ENCODE assay signal across 9 cellular contexts in genomic region chr2:156319811-156320490, GRCh38. TPM values are rescaled to one million over a fixed set of nuclear protein-coding genes. Genes with fewer than 3 reads are reported as not detected.
DNase-seq lines count a peak whose midpoint lies in the region; ATAC-seq, FAIRE-seq and TF ChIP-seq lines count a peak whose summit lies in the region.
"Had no signal": no experiment of that assay in that cellular context is flagged by ENCODE, and none has a peak within 500 bp of the region (broad histone marks: within the 10 kb centered on the region; RNA-seq: fewer than 3 reads in every experiment).

No MANE protein-coding gene starts in this region.

- TF ChIP-seq CTCF in retinal pigment epithelial cell (conservative IDR thresholded peaks at IDR 0.05; ENCODE audit: low read depth, low read length) (peak; percentile 16), D721Med (IDR thresholded peaks at IDR 0.05; ENCODE audit: insufficient read depth, missing control alignments) (no peak)

- peak overlapping the region; percentile 41 for H3K4me3 ChIP-seq in right cardiac atrium (ENCODE audit: low read length)
- peak overlapping the region; percentile 48 for H3K4me3 ChIP-seq in retinal pigment epithelial cell (ENCODE audit: low read length)

- H3K27ac Mint-ChIP-seq in activated T-helper 2 cell treated with anti-CD3 and anti-CD28 coated beads, Interferon-gamma antibody, Interleukin-2, Interleukin-4, amounts not matched to agents 10 μg/mL and 5 μg/mL and 100 μg/mL, durations not matched to agents 14 hours and 24 hours and 36 hours: no peak overlapping the region

- 5% methylated on average over 47 of the region's 47 CpGs for WGBS in right cardiac atrium

- H3K4me3 Mint-ChIP-seq in activated T-helper 2 cell treated with anti-CD3 and anti-CD28 coated beads, Interferon-gamma antibody, Interleukin-2, Interleukin-4, amounts not matched to agents 10 μg/mL and 5 μg/mL and 100 μg/mL, durations not matched to agents 14 hours and 24 hours and 36 hours (ENCODE audit: low read depth): peak overlapping the region; percentile 49

- H3K4me1 ChIP-seq in right cardiac atrium (ENCODE audit: control insufficient read depth, insufficient read depth, low read length): no peaks in the 10 kb centered on the region

- FAIRE-seq in D721Med (lab: Jason Lieb, UNC) (no peak), urothelium cell line (lab: Jason Lieb, UNC) (no peak)
- FAIRE-seq: GM19239 had no signal

- no peaks in the 10 kb centered on the region for H3K27me3 ChIP-seq in right cardiac atrium (ENCODE audit: control insufficient read depth, insufficient read depth)

- H3K36me3 Mint-ChIP-seq in activated T-helper 2 cell treated with anti-CD3 and anti-CD28 coated beads, Interferon-gamma antibody, Interleukin-2, Interleukin-4, amounts not matched to agents 10 μg/mL and 5 μg/mL and 100 μg/mL, durations not matched to agents 14 hours and 24 hours and 36 hours (ENCODE audit: low read depth): peaks cover 30% of the 10 kb centered on the region

- intact Hi-C loops in activated T-helper 2 cell treated with anti-CD3 and anti-CD28 coated beads, Interferon-gamma antibody, Interleukin-2, Interleukin-4, amounts not matched to agents 10 μg/mL and 5 μg/mL and 100 μg/mL, durations not matched to agents 14 hours and 24 hours and 36 hours (cut with micrococcal nuclease): loop anchor here (5.0 kb wide), 1 partner anchor 572 kb away; no protein-coding TSS in a partner anchor
- intact Hi-C loops in right cardiac atrium (cut with DNase I): no loop called here

- no peaks in the 10 kb centered on the region for H3K9me3 Mint-ChIP-seq in activated T-helper 2 cell treated with anti-CD3 and anti-CD28 coated beads, Interferon-gamma antibody, Interleukin-2, Interleukin-4, amounts not matched to agents 10 μg/mL and 5 μg/mL and 100 μg/mL, durations not matched to agents 14 hours and 24 hours and 36 hours

- no peak overlapping the region for H3K27ac ChIP-seq in right cardiac atrium (ENCODE audit: low read length)

- no peaks in the 10 kb centered on the region for H3K9me3 ChIP-seq in right cardiac atrium (ENCODE audit: control insufficient read depth, low read length)

- H3K27me3 Mint-ChIP-seq in activated T-helper 2 cell treated with anti-CD3 and anti-CD28 coated beads, Interferon-gamma antibody, Interleukin-2, Interleukin-4, amounts not matched to agents 10 μg/mL and 5 μg/mL and 100 μg/mL, durations not matched to agents 14 hours and 24 hours and 36 hours (ENCODE audit: low read depth): peaks cover 82% of the 10 kb centered on the region

- H3K4me1 Mint-ChIP-seq in activated T-helper 2 cell treated with anti-CD3 and anti-CD28 coated beads, Interferon-gamma antibody, Interleukin-2, Interleukin-4, amounts not matched to agents 10 μg/mL and 5 μg/mL and 100 μg/mL, durations not matched to agents 14 hours and 24 hours and 36 hours (ENCODE audit: low read depth): peaks cover 31% of the 10 kb centered on the region

- ATAC-seq in right cardiac atrium (peak; percentile 83 to 90), GM18498 (IDR thresholded peaks at IDR 0.05; ENCODE audit: unreplicated experiment) (no peak)

- peak; percentile 82 for DNase-seq in DMS53 treated with DMSO at 0.1 percent for 48 hours (lab: John Stamatoyannopoulos, UW; ENCODE audit: unreplicated experiment)
- DNase-seq in activated T-helper 2 cell treated with anti-CD3 and anti-CD28 coated beads, Interferon-gamma antibody, Interleukin-2, Interleukin-4, amounts not matched to agents 10 μg/mL and 5 μg/mL and 100 μg/mL, durations not matched to agents 14 hours and 24 hours and 36 hours (ENCODE audit: low spot score): no peak
- DNase-seq in right cardiac atrium: peak; percentile 70 to 85 (median 79)
- no peak for DNase-seq in retinal pigment epithelial cell (ENCODE audit: low read depth)
- DNase-seq in D721Med (ENCODE audit: insufficient read length, low spot score): no peak
- DNase-seq in urothelium cell line (ENCODE audit: low spot score): no peak
- no peak for DNase-seq in NCI-H524 treated with DMSO at 0.1 percent for 48 hours (lab: John Stamatoyannopoulos, UW)

RNA-seq across cellular contexts. Expression of gene NR4A2, which starts 12.6 kb away (rescaled TPM):
- 22.1 and 24.0 TPM in 2 replicates for total RNA-seq in activated T-helper 2 cell treated with anti-CD3 and anti-CD28 coated beads, Interferon-gamma antibody, Interleukin-2, Interleukin-4, amounts not matched to agents 10 μg/mL and 5 μg/mL and 100 μg/mL, durations not matched to agents 14 hours and 24 hours and 36 hours
- 10 to 100 TPM in 1 of 4 donors, 1 to 10 TPM in 3; 3.2 to 14.5 (median 6.1) TPM for total RNA-seq in right cardiac atrium
- 22.7 TPM for polyA plus RNA-seq in right cardiac atrium

Comparison
In these comparisons a context has a peak if more than half of its experiments do, and no peak if none do; other contexts are left out.
1. DNase-seq: peak in DMS53 treated with DMSO at 0.1 percent for 48 hours (single experiment) and right cardiac atrium (3 of 3); none in activated T-helper 2 cell treated with anti-CD3 and anti-CD28 coated beads, Interferon-gamma antibody, Interleukin-2, Interleukin-4, amounts not matched to agents 10 μg/mL and 5 μg/mL and 100 μg/mL, durations not matched to agents 14 hours and 24 hours and 36 hours (single experiment), retinal pigment epithelial cell (single experiment), D721Med (single experiment), urothelium cell line (single experiment) and NCI-H524 treated with DMSO at 0.1 percent for 48 hours (single experiment).